In genomic region chr7:47536705-47537611, GRCh38 we compare ENCODE assay signal across 8 cellular contexts. TPM values are rescaled to one million over a fixed set of nuclear protein-coding genes. Genes with fewer than 3 reads are reported as not detected.
DNase-seq lines count a peak whose midpoint lies in the region; ATAC-seq, FAIRE-seq and TF ChIP-seq lines count a peak whose summit lies in the region.

No MANE protein-coding gene starts in this region.

- no peak overlapping the region for H3K4me3 Mint-ChIP-seq in activated T-helper 17 cell treated with anti-CD3 and anti-CD28 coated beads, Interleukin-2, amount 50 U/mL, for 72 hours

- no peak for FAIRE-seq in H54 (lab: Jason Lieb, UNC)

- H3K36me3 ChIP-seq in rectal smooth muscle tissue (ENCODE audit: control insufficient read depth, insufficient read depth, low read length): no peaks in the 10 kb centered on the region

- no peak overlapping the region for H3K27ac Mint-ChIP-seq in activated T-helper 17 cell treated with anti-CD3 and anti-CD28 coated beads, Interleukin-2, amount 50 U/mL, for 72 hours

- peak overlapping the region; percentile 45 for H3K4me3 ChIP-seq in right cardiac atrium (ENCODE audit: low read length)
- H3K4me3 ChIP-seq in rectal smooth muscle tissue (ENCODE audit: low read length): peak overlapping the region; percentile 61

- H3K9ac ChIP-seq in rectal smooth muscle tissue (ENCODE audit: low read length): no peak overlapping the region

- ATAC-seq in right cardiac atrium: peak; percentile 59 to 65
- no peak for ATAC-seq in activated T-helper 17 cell treated with anti-CD3 and anti-CD28 coated beads, Interleukin-2, amount 50 U/mL, for 72 hours (replicated peaks)
- no peak for ATAC-seq in GM21825 (IDR thresholded peaks at IDR 0.05; ENCODE audit: unreplicated experiment)

- no peaks in the 10 kb centered on the region for H3K9me3 ChIP-seq in right cardiac atrium (ENCODE audit: control insufficient read depth, low read length)

- H3K9me3 Mint-ChIP-seq in activated T-helper 17 cell treated with anti-CD3 and anti-CD28 coated beads, Interleukin-2, amount 50 U/mL, for 72 hours: peaks cover 7% of the 10 kb centered on the region

- 20% methylated on average over 94 of the region's 94 CpGs for whole genome bisulfite sequencing in right cardiac atrium

- intact Hi-C loops in right cardiac atrium (cut with DNase I): no loop called here

- H3K27me3 Mint-ChIP-seq in activated T-helper 17 cell treated with anti-CD3 and anti-CD28 coated beads, Interleukin-2, amount 50 U/mL, for 72 hours: peaks cover 4% of the 10 kb centered on the region

- DNase-seq in Daoy (ENCODE audit: low read depth) (peak; percentile 86), amniotic epithelial cell (ENCODE audit: low read depth) (peak; percentile 47), right cardiac atrium (peak; percentile 73 to 87 (median 84)), H54 (ENCODE audit: insufficient read length, low spot score) (no peak), DMS79 treated with DMSO at 0.1 percent for 48 hours (lab: John Stamatoyannopoulos, UW) (no peak)

- H3K4me1 Mint-ChIP-seq in activated T-helper 17 cell treated with anti-CD3 and anti-CD28 coated beads, Interleukin-2, amount 50 U/mL, for 72 hours: no peaks in the 10 kb centered on the region

- H3K27me3 ChIP-seq in right cardiac atrium (ENCODE audit: control insufficient read depth, insufficient read depth) (no peaks in the 10 kb centered on the region), rectal smooth muscle tissue (ENCODE audit: control insufficient read depth, insufficient read depth, low read length) (no peaks in the 10 kb centered on the region)

- H3K36me3 Mint-ChIP-seq in activated T-helper 17 cell treated with anti-CD3 and anti-CD28 coated beads, Interleukin-2, amount 50 U/mL, for 72 hours (ENCODE audit: low read depth): no peaks in the 10 kb centered on the region

- no peak overlapping the region for H3K27ac ChIP-seq in right cardiac atrium (ENCODE audit: low read length)
- no peak overlapping the region for H3K27ac ChIP-seq in rectal smooth muscle tissue (ENCODE audit: low read depth, low read length)

- H3K4me1 ChIP-seq in right cardiac atrium (ENCODE audit: control insufficient read depth, insufficient read depth, low read length) (no peaks in the 10 kb centered on the region), rectal smooth muscle tissue (ENCODE audit: control insufficient read depth, insufficient read depth, low read length) (no peaks in the 10 kb centered on the region)

- no peak for TF ChIP-seq POLR2A in H54 (IDR thresholded peaks at IDR 0.05; ENCODE audit: low read depth, low read length)

RNA-seq across cellular contexts. Expression of gene TNS3, which starts 45.0 kb away (rescaled TPM):
- 58.3 and 58.4 TPM in 2 replicates for total RNA-seq in Daoy (2014; rRNA removed; shearing (Covaris generic))
- total RNA-seq in right cardiac atrium: 10 to 100 TPM; 37.5 to 48.3 (median 42.7) TPM
- 19.7 TPM for polyA plus RNA-seq in right cardiac atrium
- total RNA-seq in activated T-helper 17 cell treated with anti-CD3 and anti-CD28 coated beads, Interleukin-2, amount 50 U/mL, for 72 hours: under 1 TPM; 0.37 to 0.71 TPM

Comparison
In these comparisons a context has a peak if more than half of its experiments do, and no peak if none do; other contexts are left out.
1. DNase-seq: peak in Daoy (single experiment), amniotic epithelial cell (single experiment) and right cardiac atrium (3 of 3); none in H54 (single experiment) and DMS79 treated with DMSO at 0.1 percent for 48 hours (single experiment).
2. ATAC-seq: peak in right cardiac atrium (2 of 2); none in activated T-helper 17 cell treated with anti-CD3 and anti-CD28 coated beads, Interleukin-2, amount 50 U/mL, for 72 hours (single experiment) and GM21825 (single experiment).
3. RNA of gene TNS3, which starts 45.0 kb away (total RNA-seq): 58.3 to 58.4 TPM in Daoy and 37.5 to 48.3 TPM in right cardiac atrium; 0.37 to 0.71 TPM in activated T-helper 17 cell treated with anti-CD3 and anti-CD28 coated beads, Interleukin-2, amount 50 U/mL, for 72 hours; every median in the first group is over 10 times any median in the second.